In the genomic region with DNA sequence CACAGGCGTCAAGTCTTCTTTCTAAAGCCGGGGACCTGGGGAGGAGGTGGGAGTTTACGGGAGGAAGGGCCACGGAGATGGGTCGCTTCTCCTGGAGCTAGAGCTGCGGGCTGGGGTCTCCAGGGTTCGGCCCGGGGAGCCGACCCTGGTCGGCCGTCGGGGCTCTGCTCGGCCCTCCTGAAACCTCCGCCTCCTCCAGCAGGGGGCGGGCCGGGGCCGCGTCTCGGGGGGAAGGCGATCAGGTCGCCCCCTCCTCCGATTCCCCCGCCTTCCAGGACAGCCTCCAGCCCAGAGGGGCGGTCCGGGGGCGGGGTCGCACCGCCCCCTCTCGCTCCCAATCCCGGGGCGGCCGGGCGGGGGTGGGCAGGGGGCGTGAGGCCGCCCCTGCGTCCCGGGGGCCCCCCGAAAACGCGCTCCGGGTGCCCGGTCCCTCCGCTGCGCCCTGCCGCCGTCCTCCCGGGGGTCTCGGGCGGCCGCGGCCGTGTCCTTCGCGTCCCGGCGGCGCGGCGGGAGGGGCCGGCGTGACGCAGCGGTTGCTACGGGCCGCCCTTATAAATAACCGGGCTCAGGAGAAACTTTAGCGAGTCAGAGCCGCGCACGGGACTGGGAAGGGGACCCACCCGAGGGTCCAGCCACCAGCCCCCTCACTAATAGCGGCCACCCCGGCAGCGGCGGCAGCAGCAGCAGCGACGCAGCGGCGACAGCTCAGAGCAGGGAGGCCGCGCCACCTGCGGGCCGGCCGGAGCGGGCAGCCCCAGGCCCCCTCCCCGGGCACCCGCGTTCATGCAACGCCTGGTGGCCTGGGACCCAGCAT, we compare ENCODE assay signal across 1 cellular context.
TF ChIP-seq lines count a peak whose summit lies in the region.

Gene CEBPB, plus strand, starts transcription at position 580 of the 814 bp plus-strand sequence. Its CDS starts 204 bp downstream, at position 784.

TF ChIP-seq in HepG2, 621 proteins besides CTCF, POLR2A, EP300 and RAD21 (continued from another document and continues in another):
- TF ChIP-seq MED8 (CRISPR knock-in tag; IDR thresholded peaks at IDR 0.05; ENCODE audit: insufficient replicate concordance) (peak; percentile 49), HOXA7 (CRISPR knock-in tag; IDR thresholded peaks at IDR 0.05) (no peak), ZFAT (CRISPR knock-in tag; conservative IDR thresholded peaks at IDR 0.05) (no peak), REST (IDR thresholded peaks at IDR 0.05; ENCODE audit: borderline replicate concordance in 1 of 2, low read depth in 1 of 2, low read length in 2 of 2) (peak in 1 of 2 experiments; percentile 78; a peak in 2 of 4 replicates), ZNF772 (CRISPR knock-in tag; IDR thresholded peaks at IDR 0.05) (peak; percentile 56), ZNF552 (CRISPR knock-in tag; IDR thresholded peaks at IDR 0.05; ENCODE audit: borderline replicate concordance) (no peak; the same call in 1 of the 2 replicates), NFKB2 (CRISPR knock-in tag; IDR thresholded peaks at IDR 0.05; ENCODE audit: borderline replicate concordance) (peak; percentile 84), ZBTB42 (CRISPR knock-in tag; IDR thresholded peaks at IDR 0.05) (no peak; the same call in 1 of the 2 replicates), SIX4 (CRISPR knock-in tag; IDR thresholded peaks at IDR 0.05) (peak; percentile 15; the same call in 1 of the 2 replicates), RARG (CRISPR knock-in tag; IDR thresholded peaks at IDR 0.05; ENCODE audit: low read depth) (no peak), CREM (IDR thresholded peaks at IDR 0.05) (peak; percentile 33; the same call in 1 of the 2 replicates), CREM (CRISPR knock-in tag; IDR thresholded peaks at IDR 0.05) (no peak), ZFP1 (CRISPR knock-in tag; IDR thresholded peaks at IDR 0.05) (peak; percentile 48), ZNF605 (CRISPR knock-in tag; IDR thresholded peaks at IDR 0.05) (peak; percentile 65), PHF8 (CRISPR knock-in tag; IDR thresholded peaks at IDR 0.05) (peak; percentile 79), ZNF230 (CRISPR knock-in tag; IDR thresholded peaks at IDR 0.05) (no peak), HNRNPUL1 (IDR thresholded peaks at IDR 0.05; ENCODE audit: low read depth, low read length) (peak; percentile 69), RORA (CRISPR knock-in tag; IDR thresholded peaks at IDR 0.05) (no peak), IRF2 (CRISPR knock-in tag; IDR thresholded peaks at IDR 0.05) (peak; percentile 68), ZNF263 (CRISPR knock-in tag; IDR thresholded peaks at IDR 0.05) (peak; percentile 61; the same call in 1 of the 2 replicates), MLLT10 (CRISPR knock-in tag; IDR thresholded peaks at IDR 0.05) (no peak), HNF4A (CRISPR knock-in tag; IDR thresholded peaks at IDR 0.05) (0 out of 2 replicates have a peak, but pooled peaks have one; percentile 14), ZNF207 (IDR thresholded peaks at IDR 0.05; ENCODE audit: borderline replicate concordance) (no peak), FOXJ3 (CRISPR knock-in tag; IDR thresholded peaks at IDR 0.05; ENCODE audit: borderline replicate concordance) (0 out of 2 replicates have a peak, but pooled peaks have one; percentile 13), ZNF280B (CRISPR knock-in tag; IDR thresholded peaks at IDR 0.05; ENCODE audit: borderline replicate concordance) (no peak), ZNF543 (CRISPR knock-in tag; IDR thresholded peaks at IDR 0.05) (peak; percentile 60), CEBPB (IDR thresholded peaks at IDR 0.05; ENCODE audit: borderline replicate concordance, low read depth, low read length) (peak; percentile 1; the same call in 1 of the 2 replicates), ZNF251 (CRISPR knock-in tag; IDR thresholded peaks at IDR 0.05) (no peak), NFATC3 (CRISPR knock-in tag; IDR thresholded peaks at IDR 0.05) (no peak), SMYD3 (CRISPR knock-in tag; IDR thresholded peaks at IDR 0.05) (peak; percentile 53; the same call in 1 of the 2 replicates), SP4 (CRISPR knock-in tag; IDR thresholded peaks at IDR 0.05) (peak; percentile 90), REXO4 (CRISPR knock-in tag; IDR thresholded peaks at IDR 0.05; ENCODE audit: borderline replicate concordance) (peak; percentile 87), KDM6A (CRISPR knock-in tag; IDR thresholded peaks at IDR 0.05; ENCODE audit: low read depth) (no peak), XBP1 (CRISPR knock-in tag; IDR thresholded peaks at IDR 0.05) (peak; percentile 73; the same call in 1 of the 2 replicates), ZNF773 (CRISPR knock-in tag; IDR thresholded peaks at IDR 0.05; ENCODE audit: borderline replicate concordance) (peak; percentile 98)
- TF ChIP-seq, protein P1, sequence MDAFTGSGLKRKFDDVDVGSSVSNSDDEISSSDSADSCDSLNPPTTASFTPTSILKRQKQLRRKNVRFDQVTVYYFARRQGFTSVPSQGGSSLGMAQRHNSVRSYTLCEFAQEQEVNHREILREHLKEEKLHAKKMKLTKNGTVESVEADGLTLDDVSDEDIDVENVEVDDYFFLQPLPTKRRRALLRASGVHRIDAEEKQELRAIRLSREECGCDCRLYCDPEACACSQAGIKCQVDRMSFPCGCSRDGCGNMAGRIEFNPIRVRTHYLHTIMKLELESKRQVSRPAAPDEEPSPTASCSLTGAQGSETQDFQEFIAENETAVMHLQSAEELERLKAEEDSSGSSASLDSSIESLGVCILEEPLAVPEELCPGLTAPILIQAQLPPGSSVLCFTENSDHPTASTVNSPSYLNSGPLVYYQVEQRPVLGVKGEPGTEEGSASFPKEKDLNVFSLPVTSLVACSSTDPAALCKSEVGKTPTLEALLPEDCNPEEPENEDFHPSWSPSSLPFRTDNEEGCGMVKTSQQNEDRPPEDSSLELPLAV (CRISPR knock-in tag; conservative IDR thresholded peaks at IDR 0.05; ENCODE audit: low read depth), result no peak
- TF ChIP-seq, protein P2, sequence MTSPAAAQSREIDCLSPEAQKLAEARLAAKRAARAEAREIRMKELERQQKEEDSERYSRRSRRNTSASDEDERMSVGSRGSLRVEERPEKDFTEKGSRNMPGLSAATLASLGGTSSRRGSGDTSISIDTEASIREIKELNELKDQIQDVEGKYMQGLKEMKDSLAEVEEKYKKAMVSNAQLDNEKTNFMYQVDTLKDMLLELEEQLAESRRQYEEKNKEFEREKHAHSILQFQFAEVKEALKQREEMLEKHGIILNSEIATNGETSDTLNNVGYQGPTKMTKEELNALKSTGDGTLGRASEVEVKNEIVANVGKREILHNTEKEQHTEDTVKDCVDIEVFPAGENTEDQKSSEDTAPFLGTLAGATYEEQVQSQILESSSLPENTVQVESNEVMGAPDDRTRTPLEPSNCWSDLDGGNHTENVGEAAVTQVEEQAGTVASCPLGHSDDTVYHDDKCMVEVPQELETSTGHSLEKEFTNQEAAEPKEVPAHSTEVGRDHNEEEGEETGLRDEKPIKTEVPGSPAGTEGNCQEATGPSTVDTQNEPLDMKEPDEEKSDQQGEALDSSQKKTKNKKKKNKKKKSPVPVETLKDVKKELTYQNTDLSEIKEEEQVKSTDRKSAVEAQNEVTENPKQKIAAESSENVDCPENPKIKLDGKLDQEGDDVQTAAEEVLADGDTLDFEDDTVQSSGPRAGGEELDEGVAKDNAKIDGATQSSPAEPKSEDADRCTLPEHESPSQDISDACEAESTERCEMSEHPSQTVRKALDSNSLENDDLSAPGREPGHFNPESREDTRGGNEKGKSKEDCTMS (CRISPR knock-in tag; conservative IDR thresholded peaks at IDR 0.05), result peak; percentile 86
- TF ChIP-seq, protein P3, sequence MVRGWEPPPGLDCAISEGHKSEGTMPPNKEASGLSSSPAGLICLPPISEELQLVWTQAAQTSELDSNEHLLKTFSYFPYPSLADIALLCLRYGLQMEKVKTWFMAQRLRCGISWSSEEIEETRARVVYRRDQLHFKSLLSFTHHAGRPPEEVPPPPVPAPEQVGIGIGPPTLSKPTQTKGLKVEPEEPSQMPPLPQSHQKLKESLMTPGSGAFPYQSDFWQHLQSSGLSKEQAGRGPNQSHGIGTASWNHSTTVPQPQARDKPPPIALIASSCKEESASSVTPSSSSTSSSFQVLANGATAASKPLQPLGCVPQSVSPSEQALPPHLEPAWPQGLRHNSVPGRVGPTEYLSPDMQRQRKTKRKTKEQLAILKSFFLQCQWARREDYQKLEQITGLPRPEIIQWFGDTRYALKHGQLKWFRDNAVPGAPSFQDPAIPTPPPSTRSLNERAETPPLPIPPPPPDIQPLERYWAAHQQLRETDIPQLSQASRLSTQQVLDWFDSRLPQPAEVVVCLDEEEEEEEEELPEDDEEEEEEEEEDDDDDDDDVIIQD (CRISPR knock-in tag; IDR thresholded peaks at IDR 0.05; ENCODE audit: low read depth), result no peak
- TF ChIP-seq, protein P4, sequence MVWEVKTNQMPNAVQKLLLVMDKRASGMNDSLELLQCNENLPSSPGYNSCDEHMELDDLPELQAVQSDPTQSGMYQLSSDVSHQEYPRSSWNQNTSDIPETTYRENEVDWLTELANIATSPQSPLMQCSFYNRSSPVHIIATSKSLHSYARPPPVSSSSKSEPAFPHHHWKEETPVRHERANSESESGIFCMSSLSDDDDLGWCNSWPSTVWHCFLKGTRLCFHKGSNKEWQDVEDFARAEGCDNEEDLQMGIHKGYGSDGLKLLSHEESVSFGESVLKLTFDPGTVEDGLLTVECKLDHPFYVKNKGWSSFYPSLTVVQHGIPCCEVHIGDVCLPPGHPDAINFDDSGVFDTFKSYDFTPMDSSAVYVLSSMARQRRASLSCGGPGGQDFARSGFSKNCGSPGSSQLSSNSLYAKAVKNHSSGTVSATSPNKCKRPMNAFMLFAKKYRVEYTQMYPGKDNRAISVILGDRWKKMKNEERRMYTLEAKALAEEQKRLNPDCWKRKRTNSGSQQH (CRISPR knock-in tag; IDR thresholded peaks at IDR 0.05; ENCODE audit: low read depth), result peak; percentile 86
- TF ChIP-seq, protein P5, sequence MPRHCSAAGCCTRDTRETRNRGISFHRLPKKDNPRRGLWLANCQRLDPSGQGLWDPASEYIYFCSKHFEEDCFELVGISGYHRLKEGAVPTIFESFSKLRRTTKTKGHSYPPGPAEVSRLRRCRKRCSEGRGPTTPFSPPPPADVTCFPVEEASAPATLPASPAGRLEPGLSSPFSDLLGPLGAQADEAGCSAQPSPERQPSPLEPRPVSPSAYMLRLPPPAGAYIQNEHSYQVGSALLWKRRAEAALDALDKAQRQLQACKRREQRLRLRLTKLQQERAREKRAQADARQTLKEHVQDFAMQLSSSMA (CRISPR knock-in tag; IDR thresholded peaks at IDR 0.05), result no peak
- TF ChIP-seq, protein P6, sequence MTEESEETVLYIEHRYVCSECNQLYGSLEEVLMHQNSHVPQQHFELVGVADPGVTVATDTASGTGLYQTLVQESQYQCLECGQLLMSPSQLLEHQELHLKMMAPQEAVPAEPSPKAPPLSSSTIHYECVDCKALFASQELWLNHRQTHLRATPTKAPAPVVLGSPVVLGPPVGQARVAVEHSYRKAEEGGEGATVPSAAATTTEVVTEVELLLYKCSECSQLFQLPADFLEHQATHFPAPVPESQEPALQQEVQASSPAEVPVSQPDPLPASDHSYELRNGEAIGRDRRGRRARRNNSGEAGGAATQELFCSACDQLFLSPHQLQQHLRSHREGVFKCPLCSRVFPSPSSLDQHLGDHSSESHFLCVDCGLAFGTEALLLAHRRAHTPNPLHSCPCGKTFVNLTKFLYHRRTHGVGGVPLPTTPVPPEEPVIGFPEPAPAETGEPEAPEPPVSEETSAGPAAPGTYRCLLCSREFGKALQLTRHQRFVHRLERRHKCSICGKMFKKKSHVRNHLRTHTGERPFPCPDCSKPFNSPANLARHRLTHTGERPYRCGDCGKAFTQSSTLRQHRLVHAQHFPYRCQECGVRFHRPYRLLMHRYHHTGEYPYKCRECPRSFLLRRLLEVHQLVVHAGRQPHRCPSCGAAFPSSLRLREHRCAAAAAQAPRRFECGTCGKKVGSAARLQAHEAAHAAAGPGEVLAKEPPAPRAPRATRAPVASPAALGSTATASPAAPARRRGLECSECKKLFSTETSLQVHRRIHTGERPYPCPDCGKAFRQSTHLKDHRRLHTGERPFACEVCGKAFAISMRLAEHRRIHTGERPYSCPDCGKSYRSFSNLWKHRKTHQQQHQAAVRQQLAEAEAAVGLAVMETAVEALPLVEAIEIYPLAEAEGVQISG (CRISPR knock-in tag; IDR thresholded peaks at IDR 0.05), result peak; percentile 90
- TF ChIP-seq, protein P7, sequence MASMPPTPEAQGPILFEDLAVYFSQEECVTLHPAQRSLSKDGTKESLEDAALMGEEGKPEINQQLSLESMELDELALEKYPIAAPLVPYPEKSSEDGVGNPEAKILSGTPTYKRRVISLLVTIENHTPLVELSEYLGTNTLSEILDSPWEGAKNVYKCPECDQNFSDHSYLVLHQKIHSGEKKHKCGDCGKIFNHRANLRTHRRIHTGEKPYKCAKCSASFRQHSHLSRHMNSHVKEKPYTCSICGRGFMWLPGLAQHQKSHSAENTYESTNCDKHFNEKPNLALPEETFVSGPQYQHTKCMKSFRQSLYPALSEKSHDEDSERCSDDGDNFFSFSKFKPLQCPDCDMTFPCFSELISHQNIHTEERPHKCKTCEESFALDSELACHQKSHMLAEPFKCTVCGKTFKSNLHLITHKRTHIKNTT (CRISPR knock-in tag; IDR thresholded peaks at IDR 0.05), result no peak
